1 cellular context compared by ENCODE assay signal in genomic region chr2:237743024-237743423, GRCh38.
A peak's percentile ranks its signal among the peaks of the same experiment; 100 is the strongest.
TF ChIP-seq lines count a peak whose summit lies in the region.

No MANE protein-coding gene starts in this region.

TF ChIP-seq in HepG2, 621 proteins besides CTCF, POLR2A, EP300 and RAD21 (continued from another document):
- no peak for TF ChIP-seq HOMEZ (CRISPR knock-in tag; IDR thresholded peaks at IDR 0.05; ENCODE audit: low read depth)
- 0 out of 2 replicates have a peak, but pooled peaks have one; percentile 3 for TF ChIP-seq MIXL1 (CRISPR knock-in tag; IDR thresholded peaks at IDR 0.05)
- no peak for TF ChIP-seq FOXP1 (IDR thresholded peaks at IDR 0.05)
- no peak for TF ChIP-seq FOXP1 (CRISPR knock-in tag; IDR thresholded peaks at IDR 0.05)
- no peak for TF ChIP-seq ZNF552 (CRISPR knock-in tag; IDR thresholded peaks at IDR 0.05; ENCODE audit: borderline replicate concordance)
- no peak for TF ChIP-seq ZNF576 (CRISPR knock-in tag; IDR thresholded peaks at IDR 0.05)
- TF ChIP-seq PRDM15 (CRISPR knock-in tag; IDR thresholded peaks at IDR 0.05) = no peak
- TF ChIP-seq SP2 (CRISPR knock-in tag; IDR thresholded peaks at IDR 0.05) = 0 out of 2 replicates have a peak, but pooled peaks have one; percentile 22
- no peak for TF ChIP-seq FOXO4 (CRISPR knock-in tag; conservative IDR thresholded peaks at IDR 0.05)
- no peak for TF ChIP-seq CERS6 (CRISPR knock-in tag; IDR thresholded peaks at IDR 0.05)
- TF ChIP-seq ZBTB40 (IDR thresholded peaks at IDR 0.05) = no peak
- TF ChIP-seq ZBTB40 (CRISPR knock-in tag; IDR thresholded peaks at IDR 0.05) = no peak
- TF ChIP-seq KDM5B (CRISPR knock-in tag; IDR thresholded peaks at IDR 0.05; ENCODE audit: borderline replicate concordance) = 0 out of 2 replicates have a peak, but pooled peaks have one; percentile 13
- TF ChIP-seq ZNF788 (CRISPR knock-in tag; IDR thresholded peaks at IDR 0.05; ENCODE audit: borderline replicate concordance) = 0 out of 2 replicates have a peak, but pooled peaks have one; percentile 4
- no peak for TF ChIP-seq FOXP4 (CRISPR knock-in tag; IDR thresholded peaks at IDR 0.05)
TF ChIP-seq in HepG2: peak in this region for 4.
